Comparison of ENCODE assay signal across 8 cellular contexts in the genomic region with DNA sequence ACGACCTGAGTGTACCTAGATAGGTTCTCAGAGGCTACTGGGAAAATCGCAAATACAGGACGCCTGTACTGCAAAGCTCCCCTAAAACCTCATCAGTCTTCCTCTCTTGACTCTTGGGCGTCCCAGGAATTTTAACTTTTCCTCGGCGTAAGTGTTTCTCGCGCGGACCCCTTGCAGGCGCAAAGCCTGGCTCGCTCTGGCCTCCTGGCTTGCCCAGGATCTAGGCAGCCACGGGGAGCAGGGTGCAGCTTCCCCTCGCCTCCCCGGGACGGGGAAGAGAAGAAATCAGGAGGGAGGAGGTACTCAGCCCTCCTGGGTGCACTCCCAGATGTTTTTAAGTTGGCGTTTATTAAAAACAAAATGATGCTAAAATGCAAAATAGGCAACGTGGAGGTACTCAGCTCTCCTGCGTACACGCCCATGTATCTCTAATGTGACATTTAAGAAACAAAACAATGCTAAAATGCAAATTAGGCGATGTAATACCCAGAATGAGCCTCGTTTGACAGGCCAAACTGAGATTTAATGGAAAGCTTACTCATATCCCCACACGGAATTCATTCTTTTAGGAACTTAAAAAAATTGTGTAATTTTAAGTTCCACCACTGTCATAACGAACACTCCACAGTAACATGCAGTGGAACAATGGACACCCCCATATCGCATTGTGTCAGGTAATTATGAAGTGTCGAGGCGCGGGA. TPM values are rescaled to one million over a fixed set of nuclear protein-coding genes. Genes with fewer than 3 reads are reported as not detected.
DNase-seq lines count a peak whose midpoint lies in the region; ATAC-seq and TF ChIP-seq lines count a peak whose summit lies in the region.

No MANE protein-coding gene starts in this region.

- H2BK120ac ChIP-seq in mesendoderm (ENCODE audit: low read depth, low read length), result no peak overlapping the region

- H3K36me3 Mint-ChIP-seq in MCF 10A (ENCODE audit: insufficient read depth, unreplicated experiment), result no peaks in the 10 kb centered on the region

- H3K4me3 ChIP-seq in heart left ventricle, result peak overlapping the region; percentile 60 to 96 (median 82)
- H3K4me3 ChIP-seq in mesendoderm (ENCODE audit: low read length), result peak overlapping the region; percentile 46
- H3K4me3 ChIP-seq in vagina, result peak overlapping the region; percentile 72

- H3K18ac ChIP-seq in mesendoderm (ENCODE audit: low read length), result no peak overlapping the region

- no peak overlapping the region for H2AK5ac ChIP-seq in mesendoderm (ENCODE audit: low read length)

- H3K9ac ChIP-seq in mesendoderm (ENCODE audit: low read length), result peak overlapping the region; percentile 46

- peak overlapping the region; percentile 98 for H3K4me2 ChIP-seq in mesendoderm (ENCODE audit: low read length)

- CTCF ChIA-PET in MCF 10A (lab: Yijun Ruan, JAX), result interaction anchor here (0.7 to 1.4 kb wide), 3 partner anchors 17 to 171 kb away, joined by 3 to 4 read pairs (median 3); no protein-coding TSS in a partner anchor

- WGBS in heart left ventricle, 4 donors, result 19 to 44% (median 39%) methylated on average over 27 of the region's 27 CpGs
- no CpG with 5 or more reads among the region's 27 CpGs for WGBS in mesendoderm (ENCODE audit: extremely low coverage, insufficient coverage, low lambda C conversion rate)

- no peak overlapping the region for H2BK15ac ChIP-seq in mesendoderm (replicated peaks; ENCODE audit: low read depth)

- peaks cover 59% of the 10 kb centered on the region for H3K27me3 Mint-ChIP-seq in MCF 10A (ENCODE audit: insufficient read depth, unreplicated experiment)

- H3K4me3 Mint-ChIP-seq in MCF 10A (ENCODE audit: unreplicated experiment), result peak overlapping the region; percentile 75

- no peaks in the 10 kb centered on the region for H3K79me2 ChIP-seq in mesendoderm (ENCODE audit: control insufficient read depth, insufficient read depth, low read length)

- H3K4me1 ChIP-seq in heart left ventricle, result peaks cover 0 to 36% (median 11%) of the 10 kb centered on the region in 12 donors
- peaks cover 8% of the 10 kb centered on the region for H3K4me1 ChIP-seq in mesendoderm (ENCODE audit: control insufficient read depth, low read depth, low read length)
- H3K4me1 ChIP-seq in vagina, result peaks cover 25% of the 10 kb centered on the region

- H4K8ac ChIP-seq in mesendoderm (ENCODE audit: low read depth, low read length), result no peak overlapping the region

- H2BK5ac ChIP-seq in mesendoderm (ENCODE audit: low read length), result no peak overlapping the region

- H3K36me3 ChIP-seq in heart left ventricle (no peaks in the 10 kb centered on the region), mesendoderm (ENCODE audit: control insufficient read depth, insufficient read depth, low read length) (no peaks in the 10 kb centered on the region), vagina (no peaks in the 10 kb centered on the region)

- H3K27me3 ChIP-seq in heart left ventricle, result peaks cover 0 to 41% (median 0%) of the 10 kb centered on the region in 9 donors
- H3K27me3 ChIP-seq in mesendoderm (ENCODE audit: insufficient read depth, low read length, poor library complexity), result peaks cover 15% of the 10 kb centered on the region
- no peaks in the 10 kb centered on the region for H3K27me3 ChIP-seq in vagina

- DNase-seq in heart left ventricle, result no peak
- DNase-seq in left cardiac atrium, result no peak
- DNase-seq in MCF 10A (ENCODE audit: unreplicated experiment), result no peak
- DNase-seq in mesendoderm, result no peak
- no peak for DNase-seq in vagina (ENCODE audit: extremely low spot score in 2 of 2)
- DNase-seq in NCI-H2107 treated with DMSO at 0.1 percent for 48 hours (lab: John Stamatoyannopoulos, UW; ENCODE audit: unreplicated experiment), result no peak
- DNase-seq in DMS53 (lab: John Stamatoyannopoulos, UW), result no peak

- TF ChIP-seq POLR2A in heart left ventricle (IDR thresholded peaks at IDR 0.05) (no peak), vagina (IDR thresholded peaks at IDR 0.05) (no peak)

- no peaks in the 10 kb centered on the region for H3K9me3 ChIP-seq in heart left ventricle
- no peaks in the 10 kb centered on the region for H3K9me3 ChIP-seq in vagina

- no peak overlapping the region for H3K4ac ChIP-seq in mesendoderm (ENCODE audit: low read depth, low read length)

- H3K23ac ChIP-seq in mesendoderm (ENCODE audit: low read length), result no peak overlapping the region

- H3K27ac ChIP-seq in heart left ventricle (peak overlapping the region in 9 of 12 donors; percentile 63 to 90 (median 85)), mesendoderm (ENCODE audit: low read depth, low read length) (no peak overlapping the region), vagina (peak overlapping the region; percentile 88)

- TF ChIP-seq CTCF in heart left ventricle (IDR thresholded peaks at IDR 0.05) (no peak), MCF 10A (IDR thresholded peaks at IDR 0.05; ENCODE audit: unreplicated experiment) (no peak), vagina (IDR thresholded peaks at IDR 0.05) (no peak)

- H3K56ac ChIP-seq in mesendoderm (ENCODE audit: low read length), result peak overlapping the region; percentile 65

- H3K27ac Mint-ChIP-seq in MCF 10A (ENCODE audit: low read depth, unreplicated experiment), result no peak overlapping the region

- H4K5ac ChIP-seq in mesendoderm (ENCODE audit: low read length), result no peak overlapping the region

- H3K9me3 Mint-ChIP-seq in MCF 10A (ENCODE audit: unreplicated experiment), result no peaks in the 10 kb centered on the region

- ATAC-seq in heart left ventricle (no peak), left cardiac atrium (no peak), HG02884 (IDR thresholded peaks at IDR 0.05; ENCODE audit: unreplicated experiment) (no peak)

- H3K4me1 Mint-ChIP-seq in MCF 10A (ENCODE audit: insufficient read depth, unreplicated experiment), result peaks cover 10% of the 10 kb centered on the region

- H3K79me1 ChIP-seq in mesendoderm (ENCODE audit: low read length), result no peaks in the 10 kb centered on the region

- no TSS peak for BruUV-seq in MCF 10A (replicated peaks; lab: Mats Ljungman, UMichigan)

- POLR2A ChIA-PET in MCF 10A (lab: Yijun Ruan, JAX), result interaction anchor here (0.8 to 2.6 kb wide), 2 partner anchors 28 to 29 kb away, joined by 5 to 11 read pairs; partner anchors contain the start of gene PDSS2

- intact Hi-C loops in heart left ventricle (cut with DNase I) (loop anchor here in 2 of 10 donors (2.0 to 10.0 kb wide), 2 partner anchors 30 to 166 kb away; partner anchors contain the start of gene PDSS2 (in 1 of the 2)), left cardiac atrium (cut with DNase I) (loop anchor here in 1 of 2 donors (10.0 kb wide), 1 partner anchor 166 kb away; no protein-coding TSS in a partner anchor), MCF 10A (cut with micrococcal nuclease) (no loop called here), vagina (cut with DNase I) (no loop called here)

RNA-seq across cellular contexts. Expression of gene SOBP, which starts 1.6 kb away (rescaled TPM):
- total RNA-seq in heart left ventricle, result 10 to 100 TPM; 14.6 to 24.9 (median 16.5) TPM
- 10 to 100 TPM; 10.6 to 11.4 TPM for polyA plus RNA-seq in heart left ventricle
- 10 to 100 TPM; 13.6 to 14.4 TPM for total RNA-seq in left cardiac atrium
- 0.21 and 0.47 TPM in 2 replicates for total RNA-seq in MCF 10A (2022)
- polyA plus RNA-seq in mesendoderm (2013, experiment 1 of 2), result 1.5 TPM
- polyA plus RNA-seq in mesendoderm (2013, experiment 2 of 2), result 1.6 TPM
- 13.3 TPM for total RNA-seq in vagina

RNA-seq across cellular contexts. Expression of gene PDSS2, which starts 29.0 kb away (rescaled TPM):
- 10 to 100 TPM; 13.2 to 24.4 (median 14.4) TPM for total RNA-seq in heart left ventricle
- 10 to 100 TPM in 1 of 2 donors, 1 to 10 TPM in 1; 7.2 to 16.5 TPM for polyA plus RNA-seq in heart left ventricle
- 10 to 100 TPM; 11.1 to 15.6 TPM for total RNA-seq in left cardiac atrium
- 10.2 and 11.1 TPM in 2 replicates for total RNA-seq in MCF 10A (2022)
- 7.5 TPM for polyA plus RNA-seq in mesendoderm (2013, experiment 1 of 2)
- 7.7 TPM for polyA plus RNA-seq in mesendoderm (2013, experiment 2 of 2)
- total RNA-seq in vagina, result 18.7 TPM
